In genomic region chr2:96225016-96225533, GRCh38 we compare ENCODE assay signal across 1 cellular context.
A peak's percentile ranks its signal among the peaks of the same experiment; 100 is the strongest.
TF ChIP-seq lines count a peak whose summit lies in the region.

No MANE protein-coding gene starts in this region.

TF ChIP-seq in GM12878, 131 proteins besides CTCF, POLR2A, EP300 and RAD21 (continued from another document):
- TF ChIP-seq MLLT1 (IDR thresholded peaks at IDR 0.05), result no peak
- peak; percentile 87 for TF ChIP-seq DPF2 (IDR thresholded peaks at IDR 0.05)
- TF ChIP-seq RAD51 (IDR thresholded peaks at IDR 0.05), result no peak
- no peak for TF ChIP-seq ATF3 (IDR thresholded peaks at IDR 0.05; ENCODE audit: borderline replicate concordance, extremely low read depth, low read depth, low read length)
- no peak for TF ChIP-seq RBBP5 (conservative IDR thresholded peaks at IDR 0.05)
- TF ChIP-seq ZNF274 (IDR thresholded peaks at IDR 0.05; ENCODE audit: insufficient read depth, insufficient read length), result no peak
- 0 out of 4 replicates have a peak, but pooled peaks of 1 of the 2 experiments have one; percentile 29 for TF ChIP-seq ETV6 (conservative IDR thresholded peaks at IDR 0.05 in 1 of 2, IDR thresholded peaks at IDR 0.05 in 1 of 2; ENCODE audit: borderline replicate concordance in 1 of 2, low read depth in 1 of 2)
- peak; percentile 54 for TF ChIP-seq SKIL (IDR thresholded peaks at IDR 0.05; ENCODE audit: low read depth, poor library complexity, severe bottlenecking)
- no peak for TF ChIP-seq NFXL1 (IDR thresholded peaks at IDR 0.05; ENCODE audit: borderline replicate concordance)
- TF ChIP-seq ZNF687 (IDR thresholded peaks at IDR 0.05), result peak; percentile 100
